In the genomic region with DNA sequence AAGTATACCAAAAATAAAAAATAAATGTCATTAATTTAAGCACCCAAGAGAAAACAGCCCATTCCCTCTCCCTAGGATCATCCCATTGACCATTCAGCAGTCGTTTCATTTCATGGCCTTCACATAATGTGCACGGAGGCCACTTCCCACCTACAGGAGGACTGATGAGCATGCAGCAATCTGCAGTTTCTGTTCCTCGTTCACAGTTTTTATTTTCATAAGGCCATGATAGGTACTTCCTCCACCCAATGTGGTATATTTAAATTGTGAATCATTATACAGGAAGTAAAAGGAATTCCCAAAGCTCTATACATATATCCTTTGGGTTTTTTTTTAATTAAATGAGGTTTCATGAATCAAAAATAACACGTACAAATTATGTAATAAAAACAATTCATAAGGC, we compare ENCODE assay signal across 8 cellular contexts. TPM values are rescaled to one million over a fixed set of nuclear protein-coding genes. Genes with fewer than 3 reads are reported as not detected.
DNase-seq lines count a peak whose midpoint lies in the region; ATAC-seq, FAIRE-seq and TF ChIP-seq lines count a peak whose summit lies in the region.

No MANE protein-coding gene starts in this region.

- no peak for TF ChIP-seq RAD21 in A549 (conservative IDR thresholded peaks at IDR 0.05 in 1 of 2, IDR thresholded peaks at IDR 0.05 in 1 of 2)

- no peak overlapping the region for H3K4me3 ChIP-seq in A549

- H3K27ac Mint-ChIP-seq in activated CD8-positive, alpha-beta T cell treated with anti-CD3 and anti-CD28 coated beads, Interleukin-2, amount 10 ng/mL, durations not matched to agents 7 days and 5 days, result no peak overlapping the region

- no peaks in the 10 kb centered on the region for H3K36me3 Mint-ChIP-seq in activated CD8-positive, alpha-beta T cell treated with anti-CD3 and anti-CD28 coated beads, Interleukin-2, amount 10 ng/mL, durations not matched to agents 7 days and 5 days (ENCODE audit: low read depth)

- peaks cover 21% of the 10 kb centered on the region for H3K4me1 ChIP-seq in A549

- DNase-seq in A549 (ENCODE audit: low read depth in 1 of 2, low spot score in 1 of 2), result peak in 1 of 2 experiments; percentile 38
- peak; percentile 74 for DNase-seq in SKM-1 treated with dmso at 0.1 percent for 144 hours (lab: John Stamatoyannopoulos, UW; ENCODE audit: unreplicated experiment)
- DNase-seq in kidney tubule cell (ENCODE audit: low spot score), result peak; percentile 80
- no peak for DNase-seq in ureter (ENCODE audit: low spot score)
- DNase-seq in stimulated activated CD4-positive, alpha-beta T cell treated with anti-CD3 and anti-CD28 coated beads, Interleukin-1b, Interleukin-23, amount 100 ng/mL, for 48 hours, result no peak
- no peak for DNase-seq in activated CD8-positive, alpha-beta T cell treated with anti-CD3 and anti-CD28 coated beads, Interleukin-2, amount 10 ng/mL, durations not matched to agents 7 days and 5 days

- POLR2A ChIA-PET in A549 (lab: Yijun Ruan, JAX), result no interaction called here
- POLR2A ChIA-PET in activated CD8-positive, alpha-beta T cell treated with anti-CD3 and anti-CD28 coated beads, Interleukin-2, amount 10 ng/mL, durations not matched to agents 7 days and 5 days (lab: Charles Lee), result no interaction called here

- H3K27ac ChIP-seq in A549, result peak overlapping the region in 1 of 2 experiments; percentile 44; a peak in 2 of 6 replicates

- no peak for FAIRE-seq in A549 (lab: Jason Lieb, UNC)

- no peaks in the 10 kb centered on the region for H3K9me3 ChIP-seq in A549

- H3K27me3 Mint-ChIP-seq in activated CD8-positive, alpha-beta T cell treated with anti-CD3 and anti-CD28 coated beads, Interleukin-2, amount 10 ng/mL, durations not matched to agents 7 days and 5 days (ENCODE audit: low read depth), result peaks cover 9% of the 10 kb centered on the region

- CTCF ChIA-PET in A549 (lab: Yijun Ruan, JAX), result no interaction called here
- CTCF ChIA-PET in activated CD8-positive, alpha-beta T cell treated with anti-CD3 and anti-CD28 coated beads, Interleukin-2, amount 10 ng/mL, durations not matched to agents 7 days and 5 days (lab: Charles Lee), result no interaction called here

- 35% methylated on average over 4 of the region's 4 CpGs for WGBS in A549 (ENCODE audit: missing lambda C conversion rate)

- no peak for TF ChIP-seq POLR2A in A549 (IDR thresholded peaks at IDR 0.05; ENCODE audit: low read length)

- H3K4me1 Mint-ChIP-seq in activated CD8-positive, alpha-beta T cell treated with anti-CD3 and anti-CD28 coated beads, Interleukin-2, amount 10 ng/mL, durations not matched to agents 7 days and 5 days (ENCODE audit: low read depth), result peaks cover 6% of the 10 kb centered on the region

- peak overlapping the region; percentile 31 for H3K4me2 ChIP-seq in A549

- TF ChIP-seq CTCF in A549 (IDR thresholded peaks at IDR 0.05), result no peak

- no peak for TF ChIP-seq EP300 in A549 (IDR thresholded peaks at IDR 0.05)

- no peak overlapping the region for H3K4me3 Mint-ChIP-seq in activated CD8-positive, alpha-beta T cell treated with anti-CD3 and anti-CD28 coated beads, Interleukin-2, amount 10 ng/mL, durations not matched to agents 7 days and 5 days

- H3K9me3 Mint-ChIP-seq in activated CD8-positive, alpha-beta T cell treated with anti-CD3 and anti-CD28 coated beads, Interleukin-2, amount 10 ng/mL, durations not matched to agents 7 days and 5 days (ENCODE audit: insufficient read depth), result no peaks in the 10 kb centered on the region

- ATAC-seq in A549 (peak; percentile 68 to 72; a peak in 5 of 6 replicates), GM19324 (IDR thresholded peaks at IDR 0.05; ENCODE audit: low FRiP score, unreplicated experiment) (peak; percentile 93), HG03159 (IDR thresholded peaks at IDR 0.05; ENCODE audit: unreplicated experiment) (peak; percentile 99)
- ATAC-seq in activated CD8-positive, alpha-beta T cell treated with anti-CD3 and anti-CD28 coated beads, Interleukin-2, amount 10 ng/mL, durations not matched to agents 7 days and 5 days, result no peak

TF ChIP-seq in A549, 52 proteins besides CTCF, POLR2A, EP300 and RAD21:
- TF ChIP-seq ZSCAN20 (CRISPR knock-in tag; IDR thresholded peaks at IDR 0.05) (no peak), HOXB13 (CRISPR knock-in tag; IDR thresholded peaks at IDR 0.05; ENCODE audit: low read depth) (no peak), FOSL2 (IDR thresholded peaks at IDR 0.05) (no peak), FOSL2 (CRISPR knock-in tag; IDR thresholded peaks at IDR 0.05) (no peak)
- TF ChIP-seq, protein P1, sequence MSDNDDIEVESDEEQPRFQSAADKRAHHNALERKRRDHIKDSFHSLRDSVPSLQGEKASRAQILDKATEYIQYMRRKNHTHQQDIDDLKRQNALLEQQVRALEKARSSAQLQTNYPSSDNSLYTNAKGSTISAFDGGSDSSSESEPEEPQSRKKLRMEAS (IDR thresholded peaks at IDR 0.05), result no peak

RNA-seq across cellular contexts. Expression of a gene that starts 27.7 kb away (rescaled TPM):
- 5.4 and 6.5 TPM in 2 replicates for polyA plus RNA-seq in A549 (2011; rRNA removed)
- polyA plus RNA-seq in A549 (2012; cell fraction: cytosol; rRNA removed), result 1.1 and 1.5 TPM in 2 replicates
- polyA plus RNA-seq in A549 (2012; cell fraction: nucleus; rRNA removed), result 0.58 and 0.87 TPM in 2 replicates
- 1.9 to 2.3 TPM (median 2.2 TPM) in 3 replicates for polyA plus RNA-seq in A549 (2017; fragmentation: RNase III; extraction: RNeasy Plus Mini Kit Qiagen cat#74134 plus additional on column Dnase treatment)
- 4.5 TPM in 2 replicates for polyA minus RNA-seq in A549 (2011; rRNA and poly(A)+ RNA removed)
- 72.1 TPM for total RNA-seq in ureter
- total RNA-seq in activated CD8-positive, alpha-beta T cell treated with anti-CD3 and anti-CD28 coated beads, Interleukin-2, amount 10 ng/mL, durations not matched to agents 7 days and 5 days, result not detected

Comparison
In these comparisons a context has a peak if more than half of its experiments do, and no peak if none do; other contexts are left out.
1. DNase-seq: peak in SKM-1 treated with dmso at 0.1 percent for 144 hours (single experiment) and kidney tubule cell (single experiment); none in ureter (single experiment), stimulated activated CD4-positive, alpha-beta T cell treated with anti-CD3 and anti-CD28 coated beads, Interleukin-1b, Interleukin-23, amount 100 ng/mL, for 48 hours (single experiment) and activated CD8-positive, alpha-beta T cell treated with anti-CD3 and anti-CD28 coated beads, Interleukin-2, amount 10 ng/mL, durations not matched to agents 7 days and 5 days (single experiment).
2. RNA of a gene that starts 27.7 kb away (total RNA-seq): 72.1 TPM in ureter (single experiment); not detected in activated CD8-positive, alpha-beta T cell treated with anti-CD3 and anti-CD28 coated beads, Interleukin-2, amount 10 ng/mL, durations not matched to agents 7 days and 5 days; every median in the first group is over 10 times any median in the second.